21 cellular contexts compared by ENCODE assay signal in genomic region chr17:41298458-41299135, GRCh38. TPM values are rescaled to one million over a fixed set of nuclear protein-coding genes. Genes with fewer than 3 reads are reported as not detected.
"Had no signal": no experiment of that assay in that cellular context is flagged by ENCODE, and none has a peak within 500 bp of the region (broad histone marks: within the 10 kb centered on the region; RNA-seq: fewer than 3 reads in every experiment).

No MANE protein-coding gene starts in this region.

- H3K9ac ChIP-seq: KMS-11, SK-N-SH had no signal

- FAIRE-seq: RCC 7860 had no signal

- H3K9me3 ChIP-seq: SK-N-SH had no signal

- H3K27ac Mint-ChIP-seq: T-cell had no signal

- DNase-seq: Kasumi-1, MM.1S, NCI-H1092 treated with DMSO at 0.1 percent for 48 hours, NCI-H1436, NCI-H187, NCI-H2029, NCI-H2227 treated with DMSO at 0.1 percent for 48 hours, NCI-H524, NCI-H526 treated with DMSO at 0.1 percent for 48 hours, NCI-H774, SHP77, SK-N-SH, SW 1271, T-cell had no signal

- H3K4me3 Mint-ChIP-seq: T-cell had no signal

- ATAC-seq: T-cell had no signal

- H3K27ac ChIP-seq: KMS-11, RWPE1 had no signal

- H3K4me2 ChIP-seq: KMS-11, SK-N-SH had no signal

- H3K27me3 Mint-ChIP-seq: T-cell had no signal

RNA-seq across cellular contexts. Expression of gene KRTAP29-1, which starts 4.1 kb away (rescaled TPM):
- total RNA-seq: HT-29, M059J, NCI-H460, SK-MEL-5 had no signal
- polyA plus RNA-seq: SK-N-SH had no signal

RNA-seq across cellular contexts. Expression of gene KRTAP16-1, which starts 10.5 kb away (rescaled TPM):
- total RNA-seq: HT-29, M059J, NCI-H460, SK-MEL-5 had no signal
- polyA plus RNA-seq: SK-N-SH had no signal

RNA-seq across cellular contexts. Expression of gene KRTAP17-1, which starts 16.9 kb away (rescaled TPM):
- total RNA-seq: HT-29, M059J, NCI-H460, SK-MEL-5, T-cell had no signal
- polyA plus RNA-seq: SK-N-SH had no signal

RNA-seq across cellular contexts. Expression of gene KRTAP9-7, which starts 23.1 kb away (rescaled TPM):
- total RNA-seq: HT-29, M059J, NCI-H460, SK-MEL-5, T-cell had no signal
- polyA plus RNA-seq: SK-N-SH had no signal

RNA-seq across cellular contexts. Expression of gene KRTAP9-6, which starts 33.4 kb away (rescaled TPM):
- total RNA-seq: HT-29, M059J, NCI-H460, SK-MEL-5, T-cell had no signal
- polyA plus RNA-seq: SK-N-SH had no signal
